Comparison of ENCODE assay signal across 1 cellular context in the genomic region with DNA sequence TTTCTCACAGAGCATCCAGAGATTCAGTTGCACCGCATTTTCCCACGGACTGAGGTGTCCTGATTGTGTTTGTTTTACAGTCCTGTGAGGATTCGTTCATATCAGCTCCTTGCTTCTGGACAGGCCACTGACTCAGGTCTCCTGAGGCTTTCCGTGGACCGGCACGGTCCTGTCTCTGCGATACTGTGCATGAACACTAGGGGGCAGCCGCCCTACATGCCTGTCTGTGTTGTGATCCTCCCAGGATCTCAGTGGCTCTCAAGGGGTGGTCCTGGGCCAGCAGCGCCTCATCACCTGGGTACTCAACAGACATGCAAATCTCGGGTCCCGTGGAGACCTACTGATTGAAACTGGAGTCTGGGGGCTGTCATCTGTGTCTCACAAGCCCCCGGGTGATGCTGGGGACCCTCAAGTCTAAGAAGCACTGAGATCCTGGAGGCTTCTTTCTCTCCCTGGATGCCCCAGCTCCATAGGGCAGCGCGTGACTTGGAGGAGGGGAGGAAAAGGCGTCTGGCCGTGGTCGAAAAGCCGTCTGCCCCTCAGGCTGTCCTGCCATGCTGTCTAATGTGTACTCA.
A peak's percentile ranks its signal among the peaks of the same experiment; 100 is the strongest.
TF ChIP-seq lines count a peak whose summit lies in the region.

No MANE protein-coding gene starts in this region.

TF ChIP-seq in HepG2, 621 proteins besides CTCF, POLR2A, EP300 and RAD21 (continued from another document and continues in another):
- TF ChIP-seq, protein P1, sequence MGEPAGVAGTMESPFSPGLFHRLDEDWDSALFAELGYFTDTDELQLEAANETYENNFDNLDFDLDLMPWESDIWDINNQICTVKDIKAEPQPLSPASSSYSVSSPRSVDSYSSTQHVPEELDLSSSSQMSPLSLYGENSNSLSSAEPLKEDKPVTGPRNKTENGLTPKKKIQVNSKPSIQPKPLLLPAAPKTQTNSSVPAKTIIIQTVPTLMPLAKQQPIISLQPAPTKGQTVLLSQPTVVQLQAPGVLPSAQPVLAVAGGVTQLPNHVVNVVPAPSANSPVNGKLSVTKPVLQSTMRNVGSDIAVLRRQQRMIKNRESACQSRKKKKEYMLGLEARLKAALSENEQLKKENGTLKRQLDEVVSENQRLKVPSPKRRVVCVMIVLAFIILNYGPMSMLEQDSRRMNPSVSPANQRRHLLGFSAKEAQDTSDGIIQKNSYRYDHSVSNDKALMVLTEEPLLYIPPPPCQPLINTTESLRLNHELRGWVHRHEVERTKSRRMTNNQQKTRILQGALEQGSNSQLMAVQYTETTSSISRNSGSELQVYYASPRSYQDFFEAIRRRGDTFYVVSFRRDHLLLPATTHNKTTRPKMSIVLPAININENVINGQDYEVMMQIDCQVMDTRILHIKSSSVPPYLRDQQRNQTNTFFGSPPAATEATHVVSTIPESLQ (CRISPR knock-in tag; conservative IDR thresholded peaks at IDR 0.05) = no peak
- TF ChIP-seq ZNF607 (CRISPR knock-in tag; IDR thresholded peaks at IDR 0.05; ENCODE audit: borderline replicate concordance) (no peak), FOXA1 (IDR thresholded peaks at IDR 0.05) (no peak), FOXA1 (CRISPR knock-in tag; IDR thresholded peaks at IDR 0.05) (peak; percentile 44), KDM6A (CRISPR knock-in tag; IDR thresholded peaks at IDR 0.05; ENCODE audit: low read depth) (no peak), ATM (IDR thresholded peaks at IDR 0.05; ENCODE audit: borderline replicate concordance) (no peak), ZFP62 (CRISPR knock-in tag; IDR thresholded peaks at IDR 0.05) (no peak), BRD4 (CRISPR knock-in tag; IDR thresholded peaks at IDR 0.05) (no peak; the same call in none of the 2 replicates), TOE1 (CRISPR knock-in tag; IDR thresholded peaks at IDR 0.05) (no peak), RNF2 (conservative IDR thresholded peaks at IDR 0.05; ENCODE audit: low read depth) (no peak), ZNF12 (CRISPR knock-in tag; IDR thresholded peaks at IDR 0.05) (no peak), SIX4 (CRISPR knock-in tag; IDR thresholded peaks at IDR 0.05) (peak; percentile 24; the same call in 1 of the 2 replicates), TARDBP (CRISPR knock-in tag; IDR thresholded peaks at IDR 0.05) (peak; percentile 38; the same call in 1 of the 2 replicates), KDM2A (CRISPR knock-in tag; IDR thresholded peaks at IDR 0.05; ENCODE audit: borderline replicate concordance, low read depth) (peak; percentile 87; the same call in 1 of the 2 replicates), KLF6 (CRISPR knock-in tag; IDR thresholded peaks at IDR 0.05) (0 out of 2 replicates have a peak, but pooled peaks have one; percentile 34), ADNP (CRISPR knock-in tag; IDR thresholded peaks at IDR 0.05) (peak; percentile 3; the same call in 1 of the 2 replicates), ETV6 (CRISPR knock-in tag; conservative IDR thresholded peaks at IDR 0.05) (no peak), ZNF660 (CRISPR knock-in tag; IDR thresholded peaks at IDR 0.05; ENCODE audit: borderline replicate concordance, low read depth) (no peak), ZNF430 (CRISPR knock-in tag; IDR thresholded peaks at IDR 0.05) (peak; percentile 70), RFX5 (IDR thresholded peaks at IDR 0.05; ENCODE audit: low read depth, low read length) (no peak), NCOA2 (CRISPR knock-in tag; IDR thresholded peaks at IDR 0.05) (peak; percentile 20; the same call in 1 of the 2 replicates), ZNF75D (CRISPR knock-in tag; IDR thresholded peaks at IDR 0.05; ENCODE audit: borderline replicate concordance) (no peak), ZNF274 (CRISPR knock-in tag; IDR thresholded peaks at IDR 0.05) (peak; percentile 82), ZNF788 (CRISPR knock-in tag; IDR thresholded peaks at IDR 0.05; ENCODE audit: borderline replicate concordance) (peak; percentile 86), PHF20 (CRISPR knock-in tag; IDR thresholded peaks at IDR 0.05) (no peak), GABPA (IDR thresholded peaks at IDR 0.05; ENCODE audit: low read depth, low read length) (no peak), GABPA (CRISPR knock-in tag; IDR thresholded peaks at IDR 0.05; ENCODE audit: low read depth) (no peak), GTF3A (CRISPR knock-in tag; conservative IDR thresholded peaks at IDR 0.05) (peak; percentile 93; the same call in 1 of the 2 replicates), ZNF577 (CRISPR knock-in tag; IDR thresholded peaks at IDR 0.05; ENCODE audit: borderline replicate concordance, low read depth) (no peak), NFYC (CRISPR knock-in tag; IDR thresholded peaks at IDR 0.05) (no peak; the same call in 1 of the 2 replicates), KLF12 (CRISPR knock-in tag; IDR thresholded peaks at IDR 0.05; ENCODE audit: borderline replicate concordance) (no peak), ZNF331 (CRISPR knock-in tag; IDR thresholded peaks at IDR 0.05) (0 out of 2 replicates have a peak, but pooled peaks have one; percentile 68), THAP11 (CRISPR knock-in tag; IDR thresholded peaks at IDR 0.05) (peak; percentile 66), ZBTB7B (CRISPR knock-in tag; IDR thresholded peaks at IDR 0.05) (peak; percentile 80; the same call in 1 of the 2 replicates), ZNF720 (CRISPR knock-in tag; IDR thresholded peaks at IDR 0.05) (no peak), REPIN1 (CRISPR knock-in tag; IDR thresholded peaks at IDR 0.05; ENCODE audit: borderline replicate concordance, low read depth) (no peak; the same call in 1 of the 2 replicates), ZMYM2 (CRISPR knock-in tag; IDR thresholded peaks at IDR 0.05) (0 out of 2 replicates have a peak, but pooled peaks have one; percentile 34), ZNF205 (CRISPR knock-in tag; IDR thresholded peaks at IDR 0.05) (peak; percentile 51; the same call in 1 of the 2 replicates), ETV5 (CRISPR knock-in tag; IDR thresholded peaks at IDR 0.05; ENCODE audit: borderline replicate concordance) (peak; percentile 25; the same call in 1 of the 2 replicates), HHEX (CRISPR knock-in tag; IDR thresholded peaks at IDR 0.05) (0 out of 2 replicates have a peak, but pooled peaks have one; percentile 29), KDM5A (IDR thresholded peaks at IDR 0.05; ENCODE audit: borderline replicate concordance, low read length) (no peak), NRL (CRISPR knock-in tag; IDR thresholded peaks at IDR 0.05; ENCODE audit: borderline replicate concordance) (0 out of 2 replicates have a peak, but pooled peaks have one; percentile 76), HCFC1 (IDR thresholded peaks at IDR 0.05; ENCODE audit: low read depth, low read length) (no peak), NFYB (CRISPR knock-in tag; IDR thresholded peaks at IDR 0.05) (no peak)
- TF ChIP-seq, protein P2, sequence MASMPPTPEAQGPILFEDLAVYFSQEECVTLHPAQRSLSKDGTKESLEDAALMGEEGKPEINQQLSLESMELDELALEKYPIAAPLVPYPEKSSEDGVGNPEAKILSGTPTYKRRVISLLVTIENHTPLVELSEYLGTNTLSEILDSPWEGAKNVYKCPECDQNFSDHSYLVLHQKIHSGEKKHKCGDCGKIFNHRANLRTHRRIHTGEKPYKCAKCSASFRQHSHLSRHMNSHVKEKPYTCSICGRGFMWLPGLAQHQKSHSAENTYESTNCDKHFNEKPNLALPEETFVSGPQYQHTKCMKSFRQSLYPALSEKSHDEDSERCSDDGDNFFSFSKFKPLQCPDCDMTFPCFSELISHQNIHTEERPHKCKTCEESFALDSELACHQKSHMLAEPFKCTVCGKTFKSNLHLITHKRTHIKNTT (CRISPR knock-in tag; IDR thresholded peaks at IDR 0.05) = no peak
- TF ChIP-seq, protein P3, sequence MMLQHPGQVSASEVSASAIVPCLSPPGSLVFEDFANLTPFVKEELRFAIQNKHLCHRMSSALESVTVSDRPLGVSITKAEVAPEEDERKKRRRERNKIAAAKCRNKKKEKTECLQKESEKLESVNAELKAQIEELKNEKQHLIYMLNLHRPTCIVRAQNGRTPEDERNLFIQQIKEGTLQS (CRISPR knock-in tag; IDR thresholded peaks at IDR 0.05) = no peak
- TF ChIP-seq, protein P4, sequence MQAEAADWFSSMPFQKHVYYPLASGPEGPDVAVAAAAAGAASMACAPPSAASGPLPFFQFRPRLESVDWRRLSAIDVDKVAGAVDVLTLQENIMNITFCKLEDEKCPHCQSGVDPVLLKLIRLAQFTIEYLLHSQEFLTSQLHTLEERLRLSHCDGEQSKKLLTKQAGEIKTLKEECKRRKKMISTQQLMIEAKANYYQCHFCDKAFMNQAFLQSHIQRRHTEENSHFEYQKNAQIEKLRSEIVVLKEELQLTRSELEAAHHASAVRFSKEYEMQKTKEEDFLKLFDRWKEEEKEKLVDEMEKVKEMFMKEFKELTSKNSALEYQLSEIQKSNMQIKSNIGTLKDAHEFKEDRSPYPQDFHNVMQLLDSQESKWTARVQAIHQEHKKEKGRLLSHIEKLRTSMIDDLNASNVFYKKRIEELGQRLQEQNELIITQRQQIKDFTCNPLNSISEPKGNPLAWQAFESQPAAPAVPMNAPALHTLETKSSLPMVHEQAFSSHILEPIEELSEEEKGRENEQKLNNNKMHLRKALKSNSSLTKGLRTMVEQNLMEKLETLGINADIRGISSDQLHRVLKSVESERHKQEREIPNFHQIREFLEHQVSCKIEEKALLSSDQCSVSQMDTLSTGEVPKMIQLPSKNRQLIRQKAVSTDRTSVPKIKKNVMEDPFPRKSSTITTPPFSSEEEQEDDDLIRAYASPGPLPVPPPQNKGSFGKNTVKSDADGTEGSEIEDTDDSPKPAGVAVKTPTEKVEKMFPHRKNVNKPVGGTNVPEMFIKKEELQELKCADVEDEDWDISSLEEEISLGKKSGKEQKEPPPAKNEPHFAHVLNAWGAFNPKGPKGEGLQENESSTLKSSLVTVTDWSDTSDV (CRISPR knock-in tag; IDR thresholded peaks at IDR 0.05) = no peak
- TF ChIP-seq, protein P5, sequence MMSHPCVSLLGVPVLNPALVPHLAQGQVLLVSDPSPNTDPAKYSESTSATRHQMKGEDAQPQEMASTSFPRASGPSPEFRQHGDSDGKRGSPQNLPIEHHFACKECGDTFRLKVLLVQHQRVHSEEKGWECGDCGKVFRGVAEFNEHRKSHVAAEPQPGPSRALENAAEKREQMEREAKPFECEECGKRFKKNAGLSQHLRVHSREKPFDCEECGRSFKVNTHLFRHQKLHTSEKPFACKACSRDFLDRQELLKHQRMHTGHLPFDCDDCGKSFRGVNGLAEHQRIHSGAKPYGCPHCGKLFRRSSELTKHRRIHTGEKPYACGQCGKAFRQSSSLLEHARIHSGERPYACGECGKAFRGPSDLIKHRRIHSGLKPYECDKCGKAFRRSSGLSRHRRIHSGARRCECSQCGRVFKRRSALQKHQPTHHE (CRISPR knock-in tag; IDR thresholded peaks at IDR 0.05; ENCODE audit: borderline replicate concordance) = no peak
- TF ChIP-seq, protein P6, sequence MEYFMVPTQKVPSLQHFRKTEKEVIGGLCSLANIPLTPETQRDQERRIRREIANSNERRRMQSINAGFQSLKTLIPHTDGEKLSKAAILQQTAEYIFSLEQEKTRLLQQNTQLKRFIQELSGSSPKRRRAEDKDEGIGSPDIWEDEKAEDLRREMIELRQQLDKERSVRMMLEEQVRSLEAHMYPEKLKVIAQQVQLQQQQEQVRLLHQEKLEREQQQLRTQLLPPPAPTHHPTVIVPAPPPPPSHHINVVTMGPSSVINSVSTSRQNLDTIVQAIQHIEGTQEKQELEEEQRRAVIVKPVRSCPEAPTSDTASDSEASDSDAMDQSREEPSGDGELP (IDR thresholded peaks at IDR 0.05; ENCODE audit: borderline replicate concordance, low read depth) = 0 out of 2 replicates have a peak, but pooled peaks have one; percentile 9
- TF ChIP-seq, protein P7, sequence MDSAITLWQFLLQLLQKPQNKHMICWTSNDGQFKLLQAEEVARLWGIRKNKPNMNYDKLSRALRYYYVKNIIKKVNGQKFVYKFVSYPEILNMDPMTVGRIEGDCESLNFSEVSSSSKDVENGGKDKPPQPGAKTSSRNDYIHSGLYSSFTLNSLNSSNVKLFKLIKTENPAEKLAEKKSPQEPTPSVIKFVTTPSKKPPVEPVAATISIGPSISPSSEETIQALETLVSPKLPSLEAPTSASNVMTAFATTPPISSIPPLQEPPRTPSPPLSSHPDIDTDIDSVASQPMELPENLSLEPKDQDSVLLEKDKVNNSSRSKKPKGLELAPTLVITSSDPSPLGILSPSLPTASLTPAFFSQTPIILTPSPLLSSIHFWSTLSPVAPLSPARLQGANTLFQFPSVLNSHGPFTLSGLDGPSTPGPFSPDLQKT (CRISPR knock-in tag; IDR thresholded peaks at IDR 0.05; ENCODE audit: borderline replicate concordance) = no peak
- TF ChIP-seq, protein P8, sequence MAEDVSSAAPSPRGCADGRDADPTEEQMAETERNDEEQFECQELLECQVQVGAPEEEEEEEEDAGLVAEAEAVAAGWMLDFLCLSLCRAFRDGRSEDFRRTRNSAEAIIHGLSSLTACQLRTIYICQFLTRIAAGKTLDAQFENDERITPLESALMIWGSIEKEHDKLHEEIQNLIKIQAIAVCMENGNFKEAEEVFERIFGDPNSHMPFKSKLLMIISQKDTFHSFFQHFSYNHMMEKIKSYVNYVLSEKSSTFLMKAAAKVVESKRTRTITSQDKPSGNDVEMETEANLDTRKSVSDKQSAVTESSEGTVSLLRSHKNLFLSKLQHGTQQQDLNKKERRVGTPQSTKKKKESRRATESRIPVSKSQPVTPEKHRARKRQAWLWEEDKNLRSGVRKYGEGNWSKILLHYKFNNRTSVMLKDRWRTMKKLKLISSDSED (CRISPR knock-in tag; IDR thresholded peaks at IDR 0.05) = no peak
- TF ChIP-seq, protein P9, sequence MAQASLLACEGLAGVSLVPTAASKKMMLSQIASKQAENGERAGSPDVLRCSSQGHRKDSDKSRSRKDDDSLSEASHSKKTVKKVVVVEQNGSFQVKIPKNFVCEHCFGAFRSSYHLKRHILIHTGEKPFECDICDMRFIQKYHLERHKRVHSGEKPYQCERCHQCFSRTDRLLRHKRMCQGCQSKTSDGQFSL (CRISPR knock-in tag; IDR thresholded peaks at IDR 0.05) = no peak
- TF ChIP-seq, protein P10, sequence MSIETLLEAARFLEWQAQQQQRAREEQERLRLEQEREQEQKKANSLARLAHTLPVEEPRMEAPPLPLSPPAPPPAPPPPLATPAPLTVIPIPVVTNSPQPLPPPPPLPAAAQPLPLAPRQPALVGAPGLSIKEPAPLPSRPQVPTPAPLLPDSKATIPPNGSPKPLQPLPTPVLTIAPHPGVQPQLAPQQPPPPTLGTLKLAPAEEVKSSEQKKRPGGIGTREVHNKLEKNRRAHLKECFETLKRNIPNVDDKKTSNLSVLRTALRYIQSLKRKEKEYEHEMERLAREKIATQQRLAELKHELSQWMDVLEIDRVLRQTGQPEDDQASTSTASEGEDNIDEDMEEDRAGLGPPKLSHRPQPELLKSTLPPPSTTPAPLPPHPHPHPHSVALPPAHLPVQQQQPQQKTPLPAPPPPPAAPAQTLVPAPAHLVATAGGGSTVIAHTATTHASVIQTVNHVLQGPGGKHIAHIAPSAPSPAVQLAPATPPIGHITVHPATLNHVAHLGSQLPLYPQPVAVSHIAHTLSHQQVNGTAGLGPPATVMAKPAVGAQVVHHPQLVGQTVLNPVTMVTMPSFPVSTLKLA (IDR thresholded peaks at IDR 0.05) = no peak
- TF ChIP-seq, protein P11, sequence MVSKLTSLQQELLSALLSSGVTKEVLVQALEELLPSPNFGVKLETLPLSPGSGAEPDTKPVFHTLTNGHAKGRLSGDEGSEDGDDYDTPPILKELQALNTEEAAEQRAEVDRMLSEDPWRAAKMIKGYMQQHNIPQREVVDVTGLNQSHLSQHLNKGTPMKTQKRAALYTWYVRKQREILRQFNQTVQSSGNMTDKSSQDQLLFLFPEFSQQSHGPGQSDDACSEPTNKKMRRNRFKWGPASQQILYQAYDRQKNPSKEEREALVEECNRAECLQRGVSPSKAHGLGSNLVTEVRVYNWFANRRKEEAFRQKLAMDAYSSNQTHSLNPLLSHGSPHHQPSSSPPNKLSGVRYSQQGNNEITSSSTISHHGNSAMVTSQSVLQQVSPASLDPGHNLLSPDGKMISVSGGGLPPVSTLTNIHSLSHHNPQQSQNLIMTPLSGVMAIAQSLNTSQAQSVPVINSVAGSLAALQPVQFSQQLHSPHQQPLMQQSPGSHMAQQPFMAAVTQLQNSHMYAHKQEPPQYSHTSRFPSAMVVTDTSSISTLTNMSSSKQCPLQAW (CRISPR knock-in tag; IDR thresholded peaks at IDR 0.05) = no peak; the same call in 1 of the 2 replicates
